17 cellular contexts compared by ENCODE assay signal in genomic region chr12:112353389-112353788, GRCh38. TPM values are rescaled to one million over a fixed set of nuclear protein-coding genes. Genes with fewer than 3 reads are reported as not detected.
DNase-seq lines count a peak whose midpoint lies in the region; ATAC-seq, FAIRE-seq and TF ChIP-seq lines count a peak whose summit lies in the region.
"Had no signal": no experiment of that assay in that cellular context is flagged by ENCODE, and none has a peak within 500 bp of the region (broad histone marks: within the 10 kb centered on the region; RNA-seq: fewer than 3 reads in every experiment).

No MANE protein-coding gene starts in this region.

- no peak overlapping the region for H3K4me3 ChIP-seq in A549
- H3K4me3 ChIP-seq: SJSA1, skin epidermis had no signal

- no peak overlapping the region for H3K4me3 Mint-ChIP-seq in HFFc6
- H3K4me3 Mint-ChIP-seq: activated CD4-positive, alpha-beta memory T cell treated with anti-CD3 and anti-CD28 coated beads, Interleukin-2, amount 10 ng/mL, durations not matched to agents 7 days and 5 days; activated T-helper 1 cell treated with anti-CD3 and anti-CD28 coated beads, Interleukin-12 subunit alpha, Interleukin-12 subunit beta, Interleukin-2, Interleukin-4 antibody, amounts not matched to agents 30 ng/mL and 10 ng/mL and 1 ng/mL, durations not matched to agents 14 hours and 24 hours and 36 hours had no signal

- ATAC-seq in A549, result no peak; a peak in 1 of 6 replicates
- ATAC-seq in Right ventricle myocardium inferior, result no peak
- ATAC-seq in GM21529 (IDR thresholded peaks at IDR 0.05; ENCODE audit: unreplicated experiment), result no peak

- CTCF ChIA-PET in A549 (lab: Yijun Ruan, JAX), result interaction anchor here (1.2 to 4.6 kb wide), 2 partner anchors 18 to 34 kb away, joined by 3 to 18 read pairs; no protein-coding TSS in a partner anchor

- no peak overlapping the region for H3K27ac ChIP-seq in A549
- no peak overlapping the region for H3K27ac ChIP-seq in caudate nucleus (ENCODE audit: low read depth, low read length)
- H3K27ac ChIP-seq: SJSA1, skin epidermis had no signal

- POLR2A ChIA-PET in A549 (lab: Yijun Ruan, JAX), result no interaction called here

- peak in 1 of 2 experiments; percentile 37 for DNase-seq in A549 (ENCODE audit: low read depth in 1 of 2, low spot score in 1 of 2)
- DNase-seq in HFFc6, result peak; percentile 18
- peak; percentile 27 for DNase-seq in amniotic epithelial cell (ENCODE audit: low read depth)
- peak; percentile 48 for DNase-seq in fibroblast of peridontal ligament (ENCODE audit: extremely low read depth)
- DNase-seq in Right ventricle myocardium inferior (ENCODE audit: missing footprints), result no peak
- DNase-seq in caudate nucleus (lab: John Stamatoyannopoulos, UW), result no peak
- no peak for DNase-seq in NCI-H1417 (lab: John Stamatoyannopoulos, UW)
- DNase-seq: ACHN; activated CD4-positive, alpha-beta memory T cell treated with anti-CD3 and anti-CD28 coated beads, Interleukin-2, amount 10 ng/mL, durations not matched to agents 7 days and 5 days; Caco-2; NCI-H2029; NCI-H748 treated with DMSO at 0.1 percent for 48 hours; stimulated activated naive CD4-positive, alpha-beta T cell treated with Interleukin-2 at 50 U/mL for 16 hours had no signal

- H3K4me2 ChIP-seq in A549, result no peak overlapping the region

- no peak for TF ChIP-seq CTCF in A549 (IDR thresholded peaks at IDR 0.05)
- TF ChIP-seq CTCF in HFFc6 (IDR thresholded peaks at IDR 0.05), result no peak

- no peak for TF ChIP-seq RAD21 in A549 (conservative IDR thresholded peaks at IDR 0.05 in 1 of 2, IDR thresholded peaks at IDR 0.05 in 1 of 2)

- TF ChIP-seq POLR2A in A549 (IDR thresholded peaks at IDR 0.05; ENCODE audit: low read length), result no peak

- H3K27ac Mint-ChIP-seq in HFFc6, result peak overlapping the region; percentile 32; the same call in 1 of the 2 replicates
- H3K27ac Mint-ChIP-seq: activated CD4-positive, alpha-beta memory T cell treated with anti-CD3 and anti-CD28 coated beads, Interleukin-2, amount 10 ng/mL, durations not matched to agents 7 days and 5 days; activated T-helper 1 cell treated with anti-CD3 and anti-CD28 coated beads, Interleukin-12 subunit alpha, Interleukin-12 subunit beta, Interleukin-2, Interleukin-4 antibody, amounts not matched to agents 30 ng/mL and 10 ng/mL and 1 ng/mL, durations not matched to agents 14 hours and 24 hours and 36 hours had no signal

- TF ChIP-seq EP300 in A549 (IDR thresholded peaks at IDR 0.05), result no peak

- no peak for FAIRE-seq in A549 (lab: Jason Lieb, UNC)

- peaks cover 27% of the 10 kb centered on the region for H3K4me1 Mint-ChIP-seq in HFFc6 (ENCODE audit: low read depth)

- no peaks in the 10 kb centered on the region for H3K9me3 Mint-ChIP-seq in HFFc6
- H3K9me3 Mint-ChIP-seq: activated CD4-positive, alpha-beta memory T cell treated with anti-CD3 and anti-CD28 coated beads, Interleukin-2, amount 10 ng/mL, durations not matched to agents 7 days and 5 days; activated T-helper 1 cell treated with anti-CD3 and anti-CD28 coated beads, Interleukin-12 subunit alpha, Interleukin-12 subunit beta, Interleukin-2, Interleukin-4 antibody, amounts not matched to agents 30 ng/mL and 10 ng/mL and 1 ng/mL, durations not matched to agents 14 hours and 24 hours and 36 hours had no signal

- intact Hi-C loops in Right ventricle myocardium inferior (cut with DNase I), result no loop called here

- H3K4me1 ChIP-seq in A549, result peaks cover 15% of the 10 kb centered on the region; the same call in 1 of the 3 replicates
- H3K4me1 ChIP-seq: Caco-2 had no signal

- H3K9me3 ChIP-seq in A549, result no peaks in the 10 kb centered on the region
- H3K9me3 ChIP-seq: Caco-2, SJSA1 had no signal

- no peaks in the 10 kb centered on the region for H3K36me3 Mint-ChIP-seq in HFFc6 (ENCODE audit: low read depth)

- no peaks in the 10 kb centered on the region; the same call in 1 of the 2 replicates for H3K27me3 Mint-ChIP-seq in HFFc6 (ENCODE audit: insufficient read depth)
- H3K27me3 Mint-ChIP-seq: activated CD4-positive, alpha-beta memory T cell treated with anti-CD3 and anti-CD28 coated beads, Interleukin-2, amount 10 ng/mL, durations not matched to agents 7 days and 5 days had no signal

- WGBS in A549 (ENCODE audit: missing lambda C conversion rate), result 68% methylated on average over 3 of the region's 3 CpGs

TF ChIP-seq in A549, 52 proteins besides CTCF, POLR2A, EP300 and RAD21:
- TF ChIP-seq HOXB13 (CRISPR knock-in tag; IDR thresholded peaks at IDR 0.05; ENCODE audit: low read depth) (no peak), EHMT2 (IDR thresholded peaks at IDR 0.05; ENCODE audit: low read depth) (no peak), CHD4 (IDR thresholded peaks at IDR 0.05; ENCODE audit: borderline replicate concordance) (no peak), GATA3 (IDR thresholded peaks at IDR 0.05; ENCODE audit: borderline replicate concordance) (no peak), SREBF2 (IDR thresholded peaks at IDR 0.05) (no peak), FOSL2 (IDR thresholded peaks at IDR 0.05) (no peak), FOSL2 (CRISPR knock-in tag; IDR thresholded peaks at IDR 0.05) (peak; percentile 54; the same call in 1 of the 2 replicates), CEBPB (IDR thresholded peaks at IDR 0.05) (no peak)
- TF ChIP-seq, protein P1, sequence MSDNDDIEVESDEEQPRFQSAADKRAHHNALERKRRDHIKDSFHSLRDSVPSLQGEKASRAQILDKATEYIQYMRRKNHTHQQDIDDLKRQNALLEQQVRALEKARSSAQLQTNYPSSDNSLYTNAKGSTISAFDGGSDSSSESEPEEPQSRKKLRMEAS (IDR thresholded peaks at IDR 0.05), result no peak
TF ChIP-seq in A549: peak in this region for 1.

RNA-seq across cellular contexts. Expression of gene HECTD4, which starts 28.8 kb away (rescaled TPM):
- polyA plus RNA-seq in A549 (2011; rRNA removed) (14.7 and 21.4 TPM in 2 replicates), A549 (2017; fragmentation: RNase III; extraction: RNeasy Plus Mini Kit Qiagen cat#74134 plus additional on column Dnase treatment) (8.5 to 9.9 TPM (median 9.8 TPM) in 3 replicates)
- 14.7 and 16.5 TPM in 2 replicates for polyA plus RNA-seq in A549 (2012; cell fraction: cytosol; rRNA removed)
- polyA plus RNA-seq in A549 (2012; cell fraction: nucleus; rRNA removed), result 46.1 and 61.5 TPM in 2 replicates
- polyA minus RNA-seq in A549 (2011; rRNA and poly(A)+ RNA removed), result 37.6 and 41.5 TPM in 2 replicates
- 10 to 100 TPM; 15.7 to 22.5 (median 18.5) TPM for total RNA-seq in HFFc6 (2021; fragmentation: NEBNext Ultra II Directional; extraction: Animal tissue kit (Norgen Biotek cat#: 25700))
- total RNA-seq in Right ventricle myocardium inferior, result 22.6 TPM

RNA-seq across cellular contexts. Expression of gene RPL6, which starts 56.0 kb away (rescaled TPM):
- polyA plus RNA-seq in A549 (2011; rRNA removed) (2,693 and 2,889 TPM in 2 replicates), A549 (2017; fragmentation: RNase III; extraction: RNeasy Plus Mini Kit Qiagen cat#74134 plus additional on column Dnase treatment) (1,572 to 1,776 TPM (median 1,661 TPM) in 3 replicates)
- polyA plus RNA-seq in A549 (2012; cell fraction: cytosol; rRNA removed), result 1,349 and 1,454 TPM in 2 replicates
- 377 and 674 TPM in 2 replicates for polyA plus RNA-seq in A549 (2012; cell fraction: nucleus; rRNA removed)
- 507 and 753 TPM in 2 replicates for polyA minus RNA-seq in A549 (2011; rRNA and poly(A)+ RNA removed)
- 1,000 to 10,000 TPM; 1,282 to 1,468 (median 1,387) TPM for total RNA-seq in HFFc6 (2021; fragmentation: NEBNext Ultra II Directional; extraction: Animal tissue kit (Norgen Biotek cat#: 25700))
- total RNA-seq in Right ventricle myocardium inferior, result 646 TPM

Comparison
In these comparisons a context has a peak if more than half of its experiments do, and no peak if none do; other contexts are left out.
1. DNase-seq: peak in HFFc6 (single experiment), amniotic epithelial cell (single experiment) and fibroblast of peridontal ligament (single experiment); none in Right ventricle myocardium inferior (single experiment), caudate nucleus (0 of 61) and NCI-H1417 (0 of 3).